In the genomic region with DNA sequence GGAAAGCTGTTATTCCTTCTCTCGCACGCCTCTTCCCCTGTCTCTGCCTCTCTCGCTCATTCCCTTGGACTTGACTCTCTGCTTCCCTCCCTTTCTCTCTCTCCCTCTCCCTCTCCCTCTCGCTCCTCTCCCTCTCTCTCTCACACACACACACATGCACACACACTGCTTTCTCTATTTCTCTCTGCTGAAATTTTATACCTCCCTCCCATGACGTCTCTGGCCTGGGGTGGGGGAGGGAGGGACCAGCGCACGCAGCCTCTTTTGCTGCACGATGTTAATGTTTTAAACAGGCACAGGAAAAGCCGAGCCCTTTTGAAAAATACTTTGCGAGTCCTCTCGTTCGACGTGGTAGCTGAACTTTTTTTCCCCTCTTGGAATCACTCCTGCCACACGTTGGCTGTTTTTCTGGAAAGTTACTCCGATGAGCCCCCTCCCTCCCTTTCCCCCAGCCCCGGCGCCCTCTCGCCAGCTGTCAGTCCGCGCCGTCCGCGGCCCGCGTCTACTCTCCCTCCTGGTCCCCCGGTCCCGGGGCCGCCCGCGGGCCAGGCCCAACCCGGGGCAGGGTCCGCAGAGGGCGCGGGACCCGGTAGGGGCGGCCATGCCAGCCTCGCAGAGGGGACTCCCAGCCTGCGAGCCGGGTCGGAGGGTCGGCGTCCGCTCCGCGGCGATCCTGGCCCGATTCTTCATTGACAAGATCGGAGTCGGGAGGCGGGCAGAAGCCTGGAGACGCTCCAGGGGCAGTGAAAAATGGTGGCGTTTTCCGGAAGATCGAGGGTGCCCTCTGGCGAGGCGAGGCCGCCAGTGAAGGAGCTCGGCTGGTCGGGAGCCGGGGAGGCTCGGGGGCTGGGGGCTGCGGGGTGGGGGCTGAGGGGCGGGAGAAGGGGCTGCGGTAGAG, we compare ENCODE assay signal across 8 cellular contexts. TPM values are rescaled to one million over a fixed set of nuclear protein-coding genes. Genes with fewer than 3 reads are reported as not detected.
DNase-seq lines count a peak whose midpoint lies in the region; ATAC-seq and TF ChIP-seq lines count a peak whose summit lies in the region.

A gene (minus strand): TSS at position 170 of the 898 bp plus-strand sequence. CDS start 1,102 bp downstream, outside the sequence.

- TF ChIP-seq CTCF in fibroblast of villous mesenchyme (IDR thresholded peaks at IDR 0.05; ENCODE audit: insufficient read depth, low read depth, low read length): peak; percentile 60
- peak; percentile 69 for TF ChIP-seq CTCF in neural cell (IDR thresholded peaks at IDR 0.05; ENCODE audit: poor library complexity, severe bottlenecking)

- peaks cover 44% of the 10 kb centered on the region for H3K4me1 ChIP-seq in CD4-positive, alpha-beta memory T cell (ENCODE audit: insufficient read depth, low read length)

- H3F3A ChIP-seq in neural cell (ENCODE audit: insufficient read depth, low read length, poor library complexity, severe bottlenecking): no peaks in the 10 kb centered on the region

- peak; percentile 79 for TF ChIP-seq RAD21 in neural cell (conservative IDR thresholded peaks at IDR 0.05)

- intact Hi-C loops in CD4-positive, alpha-beta memory T cell (cut with micrococcal nuclease): loop anchor here (10.0 kb wide), 2 partner anchors 187 to 1113 kb away; a partner anchor contains a TSS

- peak within 1 kb of the TSS; percentile 78 to 95 (median 93) for H3K27ac Mint-ChIP-seq in CD4-positive, alpha-beta memory T cell

- H3K4me3 Mint-ChIP-seq in CD4-positive, alpha-beta memory T cell: peak within 1 kb of the TSS; percentile 78 to 93 (median 89)

- H2AFZ ChIP-seq in neural cell (ENCODE audit: low read depth, low read length): peak within 1 kb of the TSS; percentile 30

- H4K20me1 ChIP-seq in neural cell (ENCODE audit: insufficient read depth): no peaks in the 10 kb centered on the region

- H3K79me2 ChIP-seq in neural cell (replicated peaks; ENCODE audit: insufficient read depth, low read length): peaks cover 11% of the 10 kb centered on the region

- CTCF ChIA-PET in CD4-positive, alpha-beta memory T cell (lab: Charles Lee; ENCODE audit: partially characterized antibody): interaction anchor here (0.6 to 10.7 kb wide), 26 partner anchors 9 to 407 kb away, joined by 3 to 181 read pairs (median 4); a partner anchor contains a TSS

- peak within 1 kb of the TSS; percentile 29 to 72 for H3K4me3 ChIP-seq in CD4-positive, alpha-beta memory T cell (ENCODE audit: low read length in 2 of 2)
- H3K4me3 ChIP-seq in MG63 (peak within 1 kb of the TSS; percentile 62), fibroblast of villous mesenchyme (ENCODE audit: low read depth, low read length) (peak within 1 kb of the TSS; percentile 67), neural cell (ENCODE audit: low read length) (peak within 1 kb of the TSS; percentile 83)

- DNase-seq in CD4-positive, alpha-beta memory T cell: peak; percentile 79 to 85 (median 82)
- DNase-seq in MG63 (peak; percentile 68), SHP77 (lab: John Stamatoyannopoulos, UW) (peak; percentile 66 to 77), activated gamma-delta T cell treated with Interleukin-2 at 50 U/mL for 16 hours (peak; percentile 77), fibroblast of villous mesenchyme (ENCODE audit: low read depth) (peak; percentile 94)
- DNase-seq in stimulated activated naive CD4-positive, alpha-beta T cell treated with Interleukin-2 at 50 U/mL for 16 hours (lab: John Stamatoyannopoulos, UW): peak; percentile 71

- H3K9me3 ChIP-seq in CD4-positive, alpha-beta memory T cell (ENCODE audit: control insufficient read depth in 1 of 2, low read length in 2 of 2): no peaks in the 10 kb centered on the region
- no peaks in the 10 kb centered on the region for H3K9me3 ChIP-seq in MG63
- H3K9me3 ChIP-seq in neural cell (ENCODE audit: low read length): no peaks in the 10 kb centered on the region

- POLR2A ChIA-PET in CD4-positive, alpha-beta memory T cell (lab: Charles Lee; ENCODE audit: partially characterized antibody): interaction anchor here (0.8 to 2.1 kb wide), 8 partner anchors 15 to 830 kb away, joined by 3 to 13 read pairs (median 4); a partner anchor contains a TSS

- peak; percentile 54 for ATAC-seq in GM21528 (IDR thresholded peaks at IDR 0.05; ENCODE audit: low FRiP score, unreplicated experiment)

- peaks cover 0 to 3% (median 0%) of the 10 kb centered on the region in 8 donors for H3K9me3 Mint-ChIP-seq in CD4-positive, alpha-beta memory T cell

- H3K36me3 Mint-ChIP-seq in CD4-positive, alpha-beta memory T cell: peaks cover 0 to 9% of the 10 kb centered on the region in 2 donors

- peak within 1 kb of the TSS; percentile 53 for H3K4me2 ChIP-seq in neural cell (ENCODE audit: low read length)

- H3K27me3 Mint-ChIP-seq in CD4-positive, alpha-beta memory T cell: no peaks in the 10 kb centered on the region

- H3K36me3 ChIP-seq in CD4-positive, alpha-beta memory T cell (ENCODE audit: insufficient read depth, low read length): no peaks in the 10 kb centered on the region
- no peaks in the 10 kb centered on the region for H3K36me3 ChIP-seq in MG63
- H3K36me3 ChIP-seq in neural cell (ENCODE audit: insufficient read depth, low read length): no peaks in the 10 kb centered on the region

- H3K9ac ChIP-seq in neural cell (ENCODE audit: low read length): peak within 1 kb of the TSS; percentile 60

- no peak for TF ChIP-seq EP300 in neural cell (conservative IDR thresholded peaks at IDR 0.05; ENCODE audit: poor library complexity, severe bottlenecking)

- peaks cover 27 to 68% (median 50%) of the 10 kb centered on the region in 4 donors for H3K4me1 Mint-ChIP-seq in CD4-positive, alpha-beta memory T cell

- no peaks in the 10 kb centered on the region for H3K27me3 ChIP-seq in CD4-positive, alpha-beta memory T cell (ENCODE audit: insufficient read depth, low read length)
- H3K27me3 ChIP-seq in MG63 (no peaks in the 10 kb centered on the region), neural cell (ENCODE audit: insufficient read depth, low read depth, low read length) (peaks cover 5% of the 10 kb centered on the region)

- H3K9me2 ChIP-seq in neural cell (ENCODE audit: insufficient read depth, low read length): no peaks in the 10 kb centered on the region

- peak within 1 kb of the TSS; percentile 71 for H3K27ac ChIP-seq in CD4-positive, alpha-beta memory T cell (ENCODE audit: low read depth, low read length)
- H3K27ac ChIP-seq in neural cell (ENCODE audit: low read length): no peak within 1 kb of the TSS

TF ChIP-seq in neural cell, 6 proteins besides CTCF, POLR2A, EP300 and RAD21:
- TF ChIP-seq EZH2 (IDR thresholded peaks at IDR 0.05; ENCODE audit: borderline replicate concordance, insufficient read depth, low read length, poor library complexity, severe bottlenecking) (no peak), TAF1 (IDR thresholded peaks at IDR 0.05; ENCODE audit: low read depth) (no peak), MXI1 (conservative IDR thresholded peaks at IDR 0.05; ENCODE audit: poor library complexity, severe bottlenecking) (peak; percentile 67), SMC3 (conservative IDR thresholded peaks at IDR 0.05; ENCODE audit: poor library complexity) (peak; percentile 82), POLR2AphosphoS5 (IDR thresholded peaks at IDR 0.05) (peak; percentile 8)
- TF ChIP-seq, protein P1, sequence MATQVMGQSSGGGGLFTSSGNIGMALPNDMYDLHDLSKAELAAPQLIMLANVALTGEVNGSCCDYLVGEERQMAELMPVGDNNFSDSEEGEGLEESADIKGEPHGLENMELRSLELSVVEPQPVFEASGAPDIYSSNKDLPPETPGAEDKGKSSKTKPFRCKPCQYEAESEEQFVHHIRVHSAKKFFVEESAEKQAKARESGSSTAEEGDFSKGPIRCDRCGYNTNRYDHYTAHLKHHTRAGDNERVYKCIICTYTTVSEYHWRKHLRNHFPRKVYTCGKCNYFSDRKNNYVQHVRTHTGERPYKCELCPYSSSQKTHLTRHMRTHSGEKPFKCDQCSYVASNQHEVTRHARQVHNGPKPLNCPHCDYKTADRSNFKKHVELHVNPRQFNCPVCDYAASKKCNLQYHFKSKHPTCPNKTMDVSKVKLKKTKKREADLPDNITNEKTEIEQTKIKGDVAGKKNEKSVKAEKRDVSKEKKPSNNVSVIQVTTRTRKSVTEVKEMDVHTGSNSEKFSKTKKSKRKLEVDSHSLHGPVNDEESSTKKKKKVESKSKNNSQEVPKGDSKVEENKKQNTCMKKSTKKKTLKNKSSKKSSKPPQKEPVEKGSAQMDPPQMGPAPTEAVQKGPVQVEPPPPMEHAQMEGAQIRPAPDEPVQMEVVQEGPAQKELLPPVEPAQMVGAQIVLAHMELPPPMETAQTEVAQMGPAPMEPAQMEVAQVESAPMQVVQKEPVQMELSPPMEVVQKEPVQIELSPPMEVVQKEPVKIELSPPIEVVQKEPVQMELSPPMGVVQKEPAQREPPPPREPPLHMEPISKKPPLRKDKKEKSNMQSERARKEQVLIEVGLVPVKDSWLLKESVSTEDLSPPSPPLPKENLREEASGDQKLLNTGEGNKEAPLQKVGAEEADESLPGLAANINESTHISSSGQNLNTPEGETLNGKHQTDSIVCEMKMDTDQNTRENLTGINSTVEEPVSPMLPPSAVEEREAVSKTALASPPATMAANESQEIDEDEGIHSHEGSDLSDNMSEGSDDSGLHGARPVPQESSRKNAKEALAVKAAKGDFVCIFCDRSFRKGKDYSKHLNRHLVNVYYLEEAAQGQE (IDR thresholded peaks at IDR 0.05; ENCODE audit: borderline replicate concordance): no peak

RNA-seq across cellular contexts. Expression of the gene that starts here (rescaled TPM):
- 1 to 10 TPM; 6.4 to 7.2 TPM for total RNA-seq in CD4-positive, alpha-beta memory T cell
- under 1 TPM in 1 of 2 donors, not detected in 1; 0.29 TPM for polyA plus RNA-seq in CD4-positive, alpha-beta memory T cell
- total RNA-seq in MG63 (2014; rRNA removed; shearing (Covaris generic); ENCODE audit: low replicate concordance): 0.56 and 7.4 TPM in 2 replicates
- 7.7 and 14.2 TPM in 2 replicates for total RNA-seq in fibroblast of villous mesenchyme
- polyA plus RNA-seq in neural cell: 1.3 TPM in 2 replicates
- polyA minus RNA-seq in neural cell: 1.5 TPM in 2 replicates
